In genomic region chr2:164514491-164514890, GRCh38 we compare ENCODE assay signal across 1 cellular context.
TF ChIP-seq lines count a peak whose summit lies in the region.

No MANE protein-coding gene starts in this region.

TF ChIP-seq in HepG2, 621 proteins besides CTCF, POLR2A, EP300 and RAD21 (continued from another document and continues in another):
- peak; percentile 60; the same call in 1 of the 2 replicates for TF ChIP-seq AHDC1 (CRISPR knock-in tag; IDR thresholded peaks at IDR 0.05; ENCODE audit: borderline replicate concordance)
- no peak for TF ChIP-seq PHF8 (CRISPR knock-in tag; IDR thresholded peaks at IDR 0.05)
- no peak for TF ChIP-seq IKZF4 (CRISPR knock-in tag; IDR thresholded peaks at IDR 0.05; ENCODE audit: borderline replicate concordance, low read depth, not compliant biosample characterization)
- no peak for TF ChIP-seq ZSCAN25 (CRISPR knock-in tag; IDR thresholded peaks at IDR 0.05)
- no peak for TF ChIP-seq MTA3 (CRISPR knock-in tag; IDR thresholded peaks at IDR 0.05)
- no peak for TF ChIP-seq ZFYVE20 (CRISPR knock-in tag; IDR thresholded peaks at IDR 0.05; ENCODE audit: borderline replicate concordance, low read depth)
- TF ChIP-seq JDP2 (CRISPR knock-in tag; IDR thresholded peaks at IDR 0.05; ENCODE audit: borderline replicate concordance): no peak
- no peak for TF ChIP-seq TFDP2 (CRISPR knock-in tag; IDR thresholded peaks at IDR 0.05)
- TF ChIP-seq ZNF20 (CRISPR knock-in tag; IDR thresholded peaks at IDR 0.05): no peak
- TF ChIP-seq ERF (CRISPR knock-in tag; IDR thresholded peaks at IDR 0.05): peak; percentile 21; the same call in 1 of the 2 replicates
- TF ChIP-seq ZBTB39 (CRISPR knock-in tag; IDR thresholded peaks at IDR 0.05): no peak
- TF ChIP-seq ZNF276 (CRISPR knock-in tag; IDR thresholded peaks at IDR 0.05; ENCODE audit: low read depth): no peak
- TF ChIP-seq TIGD3 (CRISPR knock-in tag; IDR thresholded peaks at IDR 0.05; ENCODE audit: borderline replicate concordance): no peak
- TF ChIP-seq ZBTB33 (CRISPR knock-in tag; IDR thresholded peaks at IDR 0.05): no peak
- TF ChIP-seq ATF4 (CRISPR knock-in tag; IDR thresholded peaks at IDR 0.05): no peak
- no peak for TF ChIP-seq CBX2 (IDR thresholded peaks at IDR 0.05; ENCODE audit: low read depth, low read length)
- no peak for TF ChIP-seq CBX2 (CRISPR knock-in tag; IDR thresholded peaks at IDR 0.05; ENCODE audit: low read depth)
- no peak for TF ChIP-seq CBX1 (IDR thresholded peaks at IDR 0.05; ENCODE audit: low read depth)
- peak; percentile 27; the same call in 1 of the 2 replicates for TF ChIP-seq HNF1B (CRISPR knock-in tag; IDR thresholded peaks at IDR 0.05)
- TF ChIP-seq ZNF225 (CRISPR knock-in tag; IDR thresholded peaks at IDR 0.05): no peak
- no peak for TF ChIP-seq ZNF607 (CRISPR knock-in tag; IDR thresholded peaks at IDR 0.05; ENCODE audit: borderline replicate concordance)
- no peak for TF ChIP-seq STAG1 (CRISPR knock-in tag; IDR thresholded peaks at IDR 0.05)
- TF ChIP-seq LCORL (IDR thresholded peaks at IDR 0.05): no peak
- TF ChIP-seq LCORL (CRISPR knock-in tag; IDR thresholded peaks at IDR 0.05): peak; percentile 44; the same call in 1 of the 2 replicates
- no peak for TF ChIP-seq ATRX (CRISPR knock-in tag; IDR thresholded peaks at IDR 0.05; ENCODE audit: borderline replicate concordance)
- TF ChIP-seq YEATS2 (CRISPR knock-in tag; IDR thresholded peaks at IDR 0.05; ENCODE audit: borderline replicate concordance): no peak
- TF ChIP-seq ZEB1 (IDR thresholded peaks at IDR 0.05; ENCODE audit: insufficient replicate concordance, low read depth): peak; percentile 75
- TF ChIP-seq MIXL1 (CRISPR knock-in tag; IDR thresholded peaks at IDR 0.05): no peak
- TF ChIP-seq KLF12 (CRISPR knock-in tag; IDR thresholded peaks at IDR 0.05; ENCODE audit: borderline replicate concordance): no peak
- no peak for TF ChIP-seq CSRNP2 (CRISPR knock-in tag; conservative IDR thresholded peaks at IDR 0.05; ENCODE audit: low read depth)
- no peak for TF ChIP-seq GFI1 (CRISPR knock-in tag; IDR thresholded peaks at IDR 0.05; ENCODE audit: borderline replicate concordance)
- TF ChIP-seq ZNF678 (CRISPR knock-in tag; IDR thresholded peaks at IDR 0.05): no peak
- no peak for TF ChIP-seq ZBTB25 (CRISPR knock-in tag; IDR thresholded peaks at IDR 0.05)
- TF ChIP-seq GMEB2 (CRISPR knock-in tag; IDR thresholded peaks at IDR 0.05; ENCODE audit: low read depth): no peak
- TF ChIP-seq RELA (CRISPR knock-in tag; IDR thresholded peaks at IDR 0.05): no peak
- no peak for TF ChIP-seq ARID2 (CRISPR knock-in tag; IDR thresholded peaks at IDR 0.05; ENCODE audit: borderline replicate concordance)
- TF ChIP-seq ZFP1 (CRISPR knock-in tag; IDR thresholded peaks at IDR 0.05): no peak
- no peak for TF ChIP-seq ZNF333 (CRISPR knock-in tag; IDR thresholded peaks at IDR 0.05; ENCODE audit: borderline replicate concordance)
- TF ChIP-seq PAF1 (CRISPR knock-in tag; IDR thresholded peaks at IDR 0.05): no peak
